ENCODE assay signal across 25 cellular contexts in the genomic region with DNA sequence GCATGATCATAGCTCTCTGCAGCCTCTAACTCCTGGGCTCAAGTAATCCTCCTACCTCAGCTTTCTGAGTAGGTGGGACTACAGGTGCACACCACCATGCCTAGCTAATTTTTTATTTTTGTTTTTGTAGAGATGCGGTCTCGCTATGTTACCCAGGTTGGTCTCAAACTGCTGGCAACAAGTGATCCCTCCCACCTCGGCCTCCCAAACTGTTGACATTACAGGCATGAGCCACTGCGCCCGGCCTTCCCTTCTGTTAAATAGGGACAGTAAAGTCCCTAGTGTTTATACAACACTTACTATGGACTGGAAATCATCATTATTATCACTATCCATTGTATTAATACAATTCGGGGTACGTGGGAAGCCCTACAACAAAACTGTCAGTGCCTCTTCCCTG. TPM values are rescaled to one million over a fixed set of nuclear protein-coding genes. Genes with fewer than 3 reads are reported as not detected.
"Had no signal": no experiment of that assay in that cellular context is flagged by ENCODE, and none has a peak within 500 bp of the region (broad histone marks: within the 10 kb centered on the region; RNA-seq: fewer than 3 reads in every experiment).

No MANE protein-coding gene starts in this region.

- H3K36me3 ChIP-seq: neural progenitor cell had no signal

- H3K27me3 ChIP-seq: breast epithelium, colonic mucosa, foreskin keratinocyte, neural progenitor cell, testis, upper lobe of right lung had no signal

- H2AFZ ChIP-seq: neural progenitor cell had no signal

- H3K9me3 ChIP-seq: breast epithelium, colonic mucosa, testis, upper lobe of right lung had no signal

- DNase-seq: activated CD4-positive, alpha-beta memory T cell treated with anti-CD3 and anti-CD28 coated beads, Interleukin-2, amount 10 ng/mL, durations not matched to agents 7 days and 5 days; activated CD4-positive, alpha-beta T cell treated with anti-CD3 and anti-CD28 coated beads, Interleukin-2, amount 10 ng/mL, durations not matched to agents 24 days and 14 days; activated gamma-delta T cell treated with Interleukin-2 at 50 U/mL for 16 hours; colonic mucosa; foreskin keratinocyte; islet precursor cell; naive thymus-derived CD8-positive, alpha-beta T cell; stimulated activated CD4-positive, alpha-beta T cell treated with anti-CD3 and anti-CD28 coated beads, Interleukin-1b, Interleukin-23, amount 100 ng/mL, for 48 hours; stimulated activated naive CD8-positive, alpha-beta T cell treated with anti-CD3 and anti-CD28 coated beads, Interleukin-15, amount 100 ng/mL, for 72 hours; testis; upper lobe of right lung had no signal

- H3K27ac ChIP-seq: colonic mucosa, epithelial cell of prostate, foreskin keratinocyte, neural progenitor cell, testis, upper lobe of right lung, VCaP had no signal

- H3K4me2 ChIP-seq: neural progenitor cell had no signal

- H3K4me1 ChIP-seq: breast epithelium, colonic mucosa, foreskin keratinocyte, testis, upper lobe of right lung had no signal

- H3K4me3 ChIP-seq: breast epithelium, lung, neural progenitor cell, skin epidermis, testis, upper lobe of right lung had no signal

- ATAC-seq: activated CD4-positive, CD25-positive, alpha-beta regulatory T cell treated with anti-CD3 and anti-CD28 coated beads, Interleukin-2, amount 50 U/mL, for 24 hours; foreskin keratinocyte; naive thymus-derived CD8-positive, alpha-beta T cell; SK-N-SH treated with all-trans-retinoic acid at 6 μM for 48 hours; stimulated activated effector memory CD8-positive, alpha-beta T cell treated with anti-CD3 and anti-CD28 coated beads, Interleukin-12 subunit alpha, Interleukin-12 subunit beta, amount 100 ng/mL, for 72 hours; stimulated activated naive CD8-positive, alpha-beta T cell treated with anti-CD3 and anti-CD28 coated beads, Interleukin-15, amount 100 ng/mL, for 72 hours; upper lobe of right lung had no signal

RNA-seq across cellular contexts. Expression of a gene that starts 28.0 kb away (rescaled TPM):
- total RNA-seq: activated CD4-positive, alpha-beta memory T cell treated with anti-CD3 and anti-CD28 coated beads, Interleukin-2, amount 10 ng/mL, durations not matched to agents 7 days and 5 days; activated T-helper 1 cell treated with anti-CD3 and anti-CD28 coated beads, Interleukin-12 subunit alpha, Interleukin-12 subunit beta, Interleukin-2, Interleukin-4 antibody, amounts not matched to agents 30 ng/mL and 10 ng/mL and 1 ng/mL, durations not matched to agents 14 hours and 24 hours and 36 hours; T-helper 2 cell treated with Interferon-gamma antibody and Interleukin-4, amounts not matched to agents 100 ng/mL and 5 ng/mL, for 36 hours had no signal
- polyA plus RNA-seq: naive thymus-derived CD8-positive, alpha-beta T cell had no signal

RNA-seq across cellular contexts. Expression of a gene that starts 45.6 kb away (rescaled TPM):
- total RNA-seq: activated CD4-positive, alpha-beta memory T cell treated with anti-CD3 and anti-CD28 coated beads, Interleukin-2, amount 10 ng/mL, durations not matched to agents 7 days and 5 days; activated CD4-positive, alpha-beta T cell treated with anti-CD3 and anti-CD28 coated beads, Interleukin-2, amount 10 ng/mL, durations not matched to agents 24 days and 14 days; activated T-helper 1 cell treated with anti-CD3 and anti-CD28 coated beads, Interleukin-12 subunit alpha, Interleukin-12 subunit beta, Interleukin-2, Interleukin-4 antibody, amounts not matched to agents 30 ng/mL and 10 ng/mL and 1 ng/mL, durations not matched to agents 14 hours and 24 hours and 36 hours; breast epithelium; mesenteric fat pad; naive thymus-derived CD8-positive, alpha-beta T cell; omental fat pad; posterior vena cava; T-helper 2 cell treated with Interferon-gamma antibody and Interleukin-4, amounts not matched to agents 100 ng/mL and 5 ng/mL, for 36 hours had no signal
- polyA plus RNA-seq: naive thymus-derived CD8-positive, alpha-beta T cell had no signal
